Comparison of ENCODE assay signal across 13 cellular contexts in genomic region chr1:62321438-62321837, GRCh38. TPM values are rescaled to one million over a fixed set of nuclear protein-coding genes. Genes with fewer than 3 reads are reported as not detected.
A peak's percentile ranks its signal among the peaks of the same experiment; 100 is the strongest.
DNase-seq lines count a peak whose midpoint lies in the region; ATAC-seq and TF ChIP-seq lines count a peak whose summit lies in the region.
"Had no signal": no experiment of that assay in that cellular context is flagged by ENCODE, and none has a peak within 500 bp of the region (broad histone marks: within the 10 kb centered on the region; RNA-seq: fewer than 3 reads in every experiment).

No MANE protein-coding gene starts in this region.

- H3K4me2 ChIP-seq in fibroblast of lung (ENCODE audit: extremely low read depth, insufficient read depth, low read length): peak overlapping the region; percentile 5
- H3K4me2 ChIP-seq in OCI-LY7 (ENCODE audit: low read length): no peak overlapping the region

- ATAC-seq in GM21360 (IDR thresholded peaks at IDR 0.05; ENCODE audit: unreplicated experiment): no peak

- H3K79me2 ChIP-seq in fibroblast of lung (ENCODE audit: control insufficient read depth, insufficient read depth, low read length) (no peaks in the 10 kb centered on the region), OCI-LY7 (ENCODE audit: insufficient read depth, low read depth, low read length) (no peaks in the 10 kb centered on the region)

- no peaks in the 10 kb centered on the region for H3K4me1 ChIP-seq in fibroblast of lung (ENCODE audit: control insufficient read depth, extremely low read depth, insufficient read depth, low read length)
- H3K4me1 ChIP-seq in OCI-LY7 (ENCODE audit: insufficient read depth, low read length, poor library complexity, severe bottlenecking): no peaks in the 10 kb centered on the region

- no TSS peak for BruUV-seq in OCI-LY7 (replicated peaks; lab: Mats Ljungman, UMichigan)

- no peaks in the 10 kb centered on the region for H3K9me2 ChIP-seq in OCI-LY7 (ENCODE audit: insufficient read depth, low read length)

- H3K36me3 ChIP-seq in fibroblast of lung (ENCODE audit: control insufficient read depth, insufficient read depth, low read length) (no peaks in the 10 kb centered on the region), OCI-LY7 (ENCODE audit: insufficient read depth, low read length) (no peaks in the 10 kb centered on the region)
- H3K36me3 ChIP-seq: sigmoid colon, SJCRH30 had no signal

- no peak overlapping the region for H3K4me3 ChIP-seq in fibroblast of lung (replicated peaks in 1 of 4; ENCODE audit: control extremely low read depth in 1 of 4, insufficient read depth in 1 of 4, low read depth in 3 of 4, low read length in 4 of 4)
- H3K4me3 ChIP-seq in skeletal muscle cell (ENCODE audit: low read depth, low read length): no peak overlapping the region
- H3K4me3 ChIP-seq in OCI-LY7 (ENCODE audit: low read depth, low read length, poor library complexity, severe bottlenecking): no peak overlapping the region
- H3K4me3 ChIP-seq: sigmoid colon, SJCRH30 had no signal

- H3K9ac ChIP-seq in fibroblast of lung (ENCODE audit: insufficient read depth, low read length): no peak overlapping the region

- DNase-seq in DMS53 (lab: John Stamatoyannopoulos, UW): peak; percentile 37
- no peak for DNase-seq in DMS53 treated with DMSO at 0.1 percent for 48 hours (lab: John Stamatoyannopoulos, UW; ENCODE audit: unreplicated experiment)
- peak; percentile 88 for DNase-seq in RWPE1 (ENCODE audit: low spot score)
- DNase-seq in fibroblast of lung (ENCODE audit: low read depth in 2 of 2): peak; percentile 35 to 89
- peak; percentile 41 for DNase-seq in skeletal muscle cell (ENCODE audit: low read depth)
- no peak for DNase-seq in activated CD4-positive, CD25-positive, alpha-beta regulatory T cell (lab: John Stamatoyannopoulos, UW)
- DNase-seq in OCI-LY7 (ENCODE audit: low spot score): no peak
- DNase-seq: activated CD4-positive, alpha-beta T cell treated with anti-CD3 and anti-CD28 coated beads, Interleukin-2, amount 50 U/mL, for 4 hours; activated naive CD8-positive, alpha-beta T cell treated with anti-CD3 and anti-CD28 coated beads, Interleukin-2, amount 10 ng/mL, durations not matched to agents 7 days and 5 days; sigmoid colon; SJCRH30 had no signal

- peaks cover 7% of the 10 kb centered on the region for H3K27me3 ChIP-seq in fibroblast of lung (ENCODE audit: control insufficient read depth, insufficient read depth, low read length)
- H3K27me3 ChIP-seq: SJCRH30 had no signal

- POLR2A ChIA-PET in RWPE1 (lab: Yijun Ruan, JAX; ENCODE audit: low non-redundant PET) (no interaction called here), OCI-LY7 (lab: Charles Lee) (no interaction called here)

- H3K27ac ChIP-seq in RWPE1 (peak overlapping the region; percentile 77), fibroblast of lung (ENCODE audit: insufficient read depth, low read length) (no peak overlapping the region), OCI-LY7 (ENCODE audit: low read depth, low read length, poor library complexity, severe bottlenecking) (no peak overlapping the region)
- H3K27ac ChIP-seq: 22Rv1, sigmoid colon, SJCRH30 had no signal

- no peak overlapping the region for H2AFZ ChIP-seq in fibroblast of lung (ENCODE audit: low read length)
- H2AFZ ChIP-seq in OCI-LY7 (ENCODE audit: low read length): no peak overlapping the region

- TF ChIP-seq CTCF in RWPE1 (conservative IDR thresholded peaks at IDR 0.05; ENCODE audit: low read depth) (no peak), fibroblast of lung (conservative IDR thresholded peaks at IDR 0.05 in 1 of 2, IDR thresholded peaks at IDR 0.05 in 1 of 2; ENCODE audit: low read depth in 1 of 2, low read length in 2 of 2) (no peak), OCI-LY7 (conservative IDR thresholded peaks at IDR 0.05; ENCODE audit: low read length) (no peak)

- H4K20me1 ChIP-seq in fibroblast of lung (ENCODE audit: control insufficient read depth, extremely low read depth, insufficient read depth, low read length) (no peaks in the 10 kb centered on the region), OCI-LY7 (ENCODE audit: insufficient read depth, low read length) (no peaks in the 10 kb centered on the region)

- CTCF ChIA-PET in RWPE1 (lab: Yijun Ruan, JAX) (no interaction called here), OCI-LY7 (lab: Charles Lee; ENCODE audit: unreplicated experiment) (no interaction called here)

- H3K9me3 ChIP-seq in fibroblast of lung (ENCODE audit: control insufficient read depth, insufficient read depth, low read depth, low read length) (no peaks in the 10 kb centered on the region), OCI-LY7 (ENCODE audit: low read length) (no peaks in the 10 kb centered on the region)
- H3K9me3 ChIP-seq: sigmoid colon, SJCRH30 had no signal

- intact Hi-C loops in OCI-LY7 (cut with micrococcal nuclease; ENCODE audit: unreplicated experiment): no loop called here

RNA-seq across cellular contexts. Expression of gene KANK4, which starts 2.2 kb away (rescaled TPM):
- total RNA-seq in fibroblast of lung (not detected in 2 replicates), OCI-LY7 (2022) (not detected in 2 replicates)
- not detected in 2 replicates for polyA plus RNA-seq in fibroblast of lung
- not detected in 2 replicates for polyA plus RNA-seq in fibroblast of lung (2012)
- polyA minus RNA-seq in fibroblast of lung (ENCODE audit: low replicate concordance): not detected in 2 replicates
- total RNA-seq in OCI-LY7 (2014; rRNA removed; shearing (Covaris generic)): not detected in 2 replicates
- total RNA-seq: activated naive CD8-positive, alpha-beta T cell treated with anti-CD3 and anti-CD28 coated beads, Interleukin-2, amount 10 ng/mL, durations not matched to agents 7 days and 5 days had no signal

Comparison
In these comparisons a context has a peak if more than half of its experiments do, and no peak if none do; other contexts are left out.
1. DNase-seq: peak in DMS53 (single experiment), RWPE1 (single experiment), fibroblast of lung (2 of 2) and skeletal muscle cell (single experiment); none in DMS53 treated with DMSO at 0.1 percent for 48 hours (single experiment), activated CD4-positive, CD25-positive, alpha-beta regulatory T cell (0 of 4) and OCI-LY7 (single experiment).